In genomic region chr2:78263571-78263970, GRCh38 we compare ENCODE assay signal across 24 cellular contexts.
"Had no signal": no experiment of that assay in that cellular context is flagged by ENCODE, and none has a peak within 500 bp of the region (broad histone marks: within the 10 kb centered on the region; RNA-seq: fewer than 3 reads in every experiment).

No MANE protein-coding gene starts in this region.

- H3K4me3 Mint-ChIP-seq: activated CD8-positive, alpha-beta T cell treated with anti-CD3 and anti-CD28 coated beads for 36 hours; activated naive CD8-positive, alpha-beta T cell treated with anti-CD3 and anti-CD28 coated beads for 36 hours; activated T-helper 17 cell treated with anti-CD3 and anti-CD28 coated beads, Interleukin-2, amount 50 U/mL, for 72 hours; central memory CD8-positive, alpha-beta T cell; naive thymus-derived CD4-positive, alpha-beta T cell; neural progenitor cell; stimulated activated memory B cell treated with anti-CD40 and anti-IgM and Interleukin-4, amounts not matched to agents 10 μg/mL and 1 μg/mL and 100 μg/mL, for 72 hours had no signal

- H3K4me3 ChIP-seq: body of pancreas, left ventricle myocardium inferior, neural progenitor cell, pancreas, sigmoid colon, spleen, tibial artery had no signal

- H3K36me3 Mint-ChIP-seq: activated naive CD8-positive, alpha-beta T cell treated with anti-CD3 and anti-CD28 coated beads for 36 hours; naive thymus-derived CD4-positive, alpha-beta T cell; neural progenitor cell; stimulated activated memory B cell treated with anti-CD40 and anti-IgM and Interleukin-4, amounts not matched to agents 10 μg/mL and 1 μg/mL and 100 μg/mL, for 72 hours had no signal

- H3K4me1 ChIP-seq: body of pancreas, left ventricle myocardium inferior, pancreas, sigmoid colon, spleen, tibial artery had no signal

- H3K9me3 ChIP-seq: body of pancreas, left ventricle myocardium inferior, pancreas, sigmoid colon, tibial artery had no signal

- DNase-seq: activated CD4-positive, alpha-beta T cell treated with anti-CD3 and anti-CD28 coated beads for 48 hours; activated CD4-positive, CD25-positive, alpha-beta regulatory T cell; activated CD8-positive, alpha-beta T cell treated with anti-CD3 and anti-CD28 coated beads for 36 hours; activated naive CD4-positive, alpha-beta T cell; activated naive CD8-positive, alpha-beta T cell treated with anti-CD3 and anti-CD28 coated beads for 36 hours; activated T-cell treated with anti-CD3 and anti-CD28 coated beads, Interleukin-2, amount 50 U/mL, for 1 hour; amniotic stem cell; body of pancreas; effector memory CD4-positive, alpha-beta T cell; left ventricle myocardium inferior; mesenchymal stem cell; naive thymus-derived CD4-positive, alpha-beta T cell; pancreas; sigmoid colon; spleen; stimulated activated CD4-positive, alpha-beta T cell treated with anti-CD3 and anti-CD28 coated beads, Interleukin-4, amount 100 ng/mL, for 4 hours; T-helper 1 cell; T1000; tibial artery had no signal

- H3K27me3 ChIP-seq: body of pancreas, neural progenitor cell, pancreas, sigmoid colon, spleen, tibial artery had no signal

- H3K27me3 Mint-ChIP-seq: activated CD8-positive, alpha-beta T cell treated with anti-CD3 and anti-CD28 coated beads for 36 hours; activated naive CD8-positive, alpha-beta T cell treated with anti-CD3 and anti-CD28 coated beads for 36 hours; activated T-helper 17 cell treated with anti-CD3 and anti-CD28 coated beads, Interleukin-2, amount 50 U/mL, for 72 hours; central memory CD8-positive, alpha-beta T cell; naive thymus-derived CD4-positive, alpha-beta T cell; stimulated activated memory B cell treated with anti-CD40 and anti-IgM and Interleukin-4, amounts not matched to agents 10 μg/mL and 1 μg/mL and 100 μg/mL, for 72 hours had no signal

- H3K27ac Mint-ChIP-seq: activated CD8-positive, alpha-beta T cell treated with anti-CD3 and anti-CD28 coated beads for 36 hours; activated naive CD8-positive, alpha-beta T cell treated with anti-CD3 and anti-CD28 coated beads for 36 hours; activated T-helper 17 cell treated with anti-CD3 and anti-CD28 coated beads, Interleukin-2, amount 50 U/mL, for 72 hours; naive thymus-derived CD4-positive, alpha-beta T cell; neural progenitor cell; stimulated activated memory B cell treated with anti-CD40 and anti-IgM and Interleukin-4, amounts not matched to agents 10 μg/mL and 1 μg/mL and 100 μg/mL, for 72 hours had no signal

- ATAC-seq: activated CD8-positive, alpha-beta T cell treated with anti-CD3 and anti-CD28 coated beads for 36 hours; activated T-helper 17 cell treated with anti-CD3 and anti-CD28 coated beads, Interleukin-2, amount 50 U/mL, for 72 hours; body of pancreas; naive thymus-derived CD4-positive, alpha-beta T cell; pancreas; SK-N-SH treated with all-trans-retinoic acid at 6 μM for 48 hours; stimulated activated memory B cell treated with anti-CD40 and anti-IgM and Interleukin-4, amounts not matched to agents 10 μg/mL and 1 μg/mL and 100 μg/mL, for 72 hours had no signal

- H3K27ac ChIP-seq: body of pancreas, left ventricle myocardium inferior, neural progenitor cell, pancreas, sigmoid colon, spleen, tibial artery had no signal

- H3K4me1 Mint-ChIP-seq: activated naive CD8-positive, alpha-beta T cell treated with anti-CD3 and anti-CD28 coated beads for 36 hours; activated T-helper 17 cell treated with anti-CD3 and anti-CD28 coated beads, Interleukin-2, amount 50 U/mL, for 72 hours; central memory CD8-positive, alpha-beta T cell; naive thymus-derived CD4-positive, alpha-beta T cell; stimulated activated memory B cell treated with anti-CD40 and anti-IgM and Interleukin-4, amounts not matched to agents 10 μg/mL and 1 μg/mL and 100 μg/mL, for 72 hours had no signal

- H3K36me3 ChIP-seq: left ventricle myocardium inferior, neural progenitor cell, pancreas, sigmoid colon, spleen, tibial artery had no signal

- H3K9me3 Mint-ChIP-seq: neural progenitor cell had no signal
